ENCODE assay signal across 14 cellular contexts in genomic region chr2:275457-275856, GRCh38. TPM values are rescaled to one million over a fixed set of nuclear protein-coding genes. Genes with fewer than 3 reads are reported as not detected.
DNase-seq lines count a peak whose midpoint lies in the region; ATAC-seq and FAIRE-seq lines count a peak whose summit lies in the region.
"Had no signal": no experiment of that assay in that cellular context is flagged by ENCODE, and none has a peak within 500 bp of the region (broad histone marks: within the 10 kb centered on the region; RNA-seq: fewer than 3 reads in every experiment).

No MANE protein-coding gene starts in this region.

- H3K4me2 ChIP-seq in GM23248 (ENCODE audit: unreplicated experiment): no peak overlapping the region

- H3K27me3 ChIP-seq in GM23248 (replicated peaks; ENCODE audit: insufficient read depth): no peaks in the 10 kb centered on the region
- H3K27me3 ChIP-seq: transverse colon had no signal

- no peaks in the 10 kb centered on the region for H3K4me1 ChIP-seq in GM23248 (ENCODE audit: insufficient read depth)

- peaks cover 12 to 20% (median 20%) of the 10 kb centered on the region in 3 donors for H3K4me1 Mint-ChIP-seq in T-cell

- H3K36me3 ChIP-seq in GM23248 (ENCODE audit: low read depth): peaks cover 39% of the 10 kb centered on the region

- peaks cover 63% of the 10 kb centered on the region for H3K36me3 Mint-ChIP-seq in T-cell

- 91 to 94% methylated on average over 6 of the region's 6 CpGs for WGBS in GM23248 (ENCODE audit: low coverage in 1 of 2, low lambda C conversion rate in 2 of 2, missing lambda C conversion rate in 2 of 2), 2 experiments

- no peak overlapping the region for H3K9ac ChIP-seq in GM23248

- CTCF ChIA-PET in T-cell (lab: Charles Lee): no interaction called here

- H4K20me1 ChIP-seq in GM23248 (ENCODE audit: insufficient read depth): peaks cover 8% of the 10 kb centered on the region

- FAIRE-seq in GM19239 (lab: Jason Lieb, UNC): peak; percentile 54
- FAIRE-seq: A204.1 had no signal

- ATAC-seq in HG02798 (IDR thresholded peaks at IDR 0.05; ENCODE audit: poor library complexity, unreplicated experiment) (peak; percentile 92), HG03571 (IDR thresholded peaks at IDR 0.05; ENCODE audit: unreplicated experiment) (peak; percentile 87), T-cell (replicated peaks in 1 of 4) (no peak)
- ATAC-seq: naive thymus-derived CD8-positive, alpha-beta T cell had no signal

- H3K4me3 ChIP-seq in GM23248: no peak overlapping the region
- H3K4me3 ChIP-seq: transverse colon had no signal

- no peak overlapping the region for H2AFZ ChIP-seq in GM23248

- H3K4me3 Mint-ChIP-seq in T-cell: no peak overlapping the region
- H3K4me3 Mint-ChIP-seq: dendritic cell treated with granulocyte-macrophage colony-stimulating factor and Interleukin-4, amounts not matched to agents 40 ng/mL and 50 ng/mL, for 4 days; naive thymus-derived CD8-positive, alpha-beta T cell had no signal

- H3K27me3 Mint-ChIP-seq in T-cell: no peaks in the 10 kb centered on the region
- H3K27me3 Mint-ChIP-seq: dendritic cell treated with granulocyte-macrophage colony-stimulating factor and Interleukin-4, amounts not matched to agents 40 ng/mL and 50 ng/mL, for 4 days; naive thymus-derived CD8-positive, alpha-beta T cell had no signal

- DNase-seq in Ammon's horn (ENCODE audit: low spot score): peak; percentile 61
- no peak for DNase-seq in GM19239 (ENCODE audit: insufficient read length, low spot score)
- DNase-seq in GM23248: no peak
- no peak for DNase-seq in EL
- no peak for DNase-seq in T-cell
- no peak for DNase-seq in amniotic stem cell (lab: John Stamatoyannopoulos, UW)
- DNase-seq: naive thymus-derived CD8-positive, alpha-beta T cell; stimulated activated CD4-positive, alpha-beta T cell treated with anti-CD3 and anti-CD28 coated beads, Interleukin-2, amount 100 ng/mL, for 48 hours; transverse colon had no signal

- H3K79me2 ChIP-seq in GM23248 (ENCODE audit: insufficient read depth): peaks cover 82% of the 10 kb centered on the region

- H3K27ac ChIP-seq in GM23248: no peak overlapping the region
- H3K27ac ChIP-seq: transverse colon, VCaP had no signal

- POLR2A ChIA-PET in T-cell (lab: Charles Lee): no interaction called here

- no peak overlapping the region for H3K27ac Mint-ChIP-seq in T-cell
- H3K27ac Mint-ChIP-seq: dendritic cell treated with granulocyte-macrophage colony-stimulating factor and Interleukin-4, amounts not matched to agents 40 ng/mL and 50 ng/mL, for 4 days had no signal

- H3K9me3 ChIP-seq in GM23248 (ENCODE audit: low read depth): no peaks in the 10 kb centered on the region
- H3K9me3 ChIP-seq: transverse colon had no signal

- H3K9me3 Mint-ChIP-seq in T-cell: no peaks in the 10 kb centered on the region
- H3K9me3 Mint-ChIP-seq: dendritic cell treated with granulocyte-macrophage colony-stimulating factor and Interleukin-4, amounts not matched to agents 40 ng/mL and 50 ng/mL, for 4 days; naive thymus-derived CD8-positive, alpha-beta T cell had no signal

- no peaks in the 10 kb centered on the region for H3F3A ChIP-seq in GM23248 (ENCODE audit: insufficient read depth)

- no peaks in the 10 kb centered on the region for H3K9me2 ChIP-seq in GM23248 (ENCODE audit: insufficient read depth)

- in situ Hi-C loops in GM23248 (cut with MboI): no loop called here

RNA-seq across cellular contexts. Expression of gene ACP1, which starts 10.7 kb away (rescaled TPM):
- 116 and 183 TPM in 2 replicates for total RNA-seq in GM23248 (2014; rRNA removed; shearing (Covaris generic))
- 156 TPM in 2 replicates for polyA plus RNA-seq in GM23248 (2016; fragmentation: Nextera tagmentation; extraction: Ambion mirVana)
- 10 to 100 TPM; 70.0 to 88.4 (median 85.5) TPM for total RNA-seq in T-cell

RNA-seq across cellular contexts. Expression of gene SH3YL1, which starts 11.6 kb away (rescaled TPM):
- 24.0 and 34.8 TPM in 2 replicates for total RNA-seq in GM23248 (2014; rRNA removed; shearing (Covaris generic))
- 23.6 and 25.2 TPM in 2 replicates for polyA plus RNA-seq in GM23248 (2016; fragmentation: Nextera tagmentation; extraction: Ambion mirVana)
- 10 to 100 TPM; 54.8 to 71.4 (median 59.9) TPM for total RNA-seq in T-cell

RNA-seq across cellular contexts. Expression of gene ALKAL2, which starts 12.4 kb away (rescaled TPM):
- not detected in 2 replicates for total RNA-seq in GM23248 (2014; rRNA removed; shearing (Covaris generic))
- not detected in 2 replicates for polyA plus RNA-seq in GM23248 (2016; fragmentation: Nextera tagmentation; extraction: Ambion mirVana)
- total RNA-seq in T-cell: under 1 TPM in 1 of 5 donors, not detected in 4; 0.35 TPM
- total RNA-seq: naive thymus-derived CD8-positive, alpha-beta T cell had no signal

Comparison
In these comparisons a context has a peak if more than half of its experiments do, and no peak if none do; other contexts are left out.
1. ATAC-seq: peak in HG02798 (single experiment) and HG03571 (single experiment); none in T-cell (0 of 4).